In genomic region chr1:22747021-22747734, GRCh38 we compare ENCODE assay signal across 13 cellular contexts. TPM values are rescaled to one million over a fixed set of nuclear protein-coding genes. Genes with fewer than 3 reads are reported as not detected.
DNase-seq lines count a peak whose midpoint lies in the region; ATAC-seq and TF ChIP-seq lines count a peak whose summit lies in the region.
"Had no signal": no experiment of that assay in that cellular context is flagged by ENCODE, and none has a peak within 500 bp of the region (broad histone marks: within the 10 kb centered on the region; RNA-seq: fewer than 3 reads in every experiment).

No MANE protein-coding gene starts in this region.

- H3K4me3 ChIP-seq in PC-9: no peak overlapping the region
- H3K4me3 ChIP-seq: esophagus muscularis mucosa, thoracic aorta had no signal

- POLR2A ChIA-PET in PC-9 (lab: Charles Lee; ENCODE audit: unreplicated experiment): interaction anchor here (1.2 kb wide), 1 partner anchor 58 kb away, joined by 5 read pairs; no protein-coding TSS in a partner anchor

- no peaks in the 10 kb centered on the region for H4K20me1 ChIP-seq in PC-9 (ENCODE audit: insufficient read depth)

- no peak for ATAC-seq in GM19351 (IDR thresholded peaks at IDR 0.05; ENCODE audit: unreplicated experiment)
- ATAC-seq: left cardiac atrium had no signal

- no peak overlapping the region for H2AFZ ChIP-seq in PC-9

- DNase-seq in HCEC 1CT: peak; percentile 28
- peak; percentile 72 to 77 for DNase-seq in PC-9
- peak; percentile 26 for DNase-seq in epithelial cell of prostate (ENCODE audit: low read depth, low spot score)
- DNase-seq in renal cortical epithelial cell (ENCODE audit: low read depth): peak; percentile 98
- no peak for DNase-seq in KG1 (lab: John Stamatoyannopoulos, UW)
- DNase-seq in HUDEP-2 (lab: John Stamatoyannopoulos, UW; ENCODE audit: unreplicated experiment in 76 of 76): no peak
- DNase-seq: activated CD4-positive, CD25-positive, alpha-beta regulatory T cell; activated T-cell treated with anti-CD3 and anti-CD28 coated beads, Interleukin-2, amount 50 U/mL, for 24 hours; left cardiac atrium; NCI-H1436 treated with DMSO at 0.1 percent for 48 hours had no signal

- H3K79me2 ChIP-seq in PC-9 (ENCODE audit: low read depth): no peaks in the 10 kb centered on the region

- H3K27ac ChIP-seq in PC-9: peak overlapping the region; percentile 21
- no peak overlapping the region for H3K27ac ChIP-seq in epithelial cell of prostate
- H3K27ac ChIP-seq: esophagus muscularis mucosa, thoracic aorta had no signal

- H3K36me3 ChIP-seq in PC-9 (ENCODE audit: low read depth): no peaks in the 10 kb centered on the region
- H3K36me3 ChIP-seq: esophagus muscularis mucosa, thoracic aorta had no signal

- H3K9me2 ChIP-seq in PC-9 (ENCODE audit: insufficient read depth): no peaks in the 10 kb centered on the region

- peaks cover 62% of the 10 kb centered on the region for H3K4me1 ChIP-seq in PC-9 (replicated peaks; ENCODE audit: insufficient read depth)

- intact Hi-C loops in PC-9 (cut with micrococcal nuclease; ENCODE audit: unreplicated experiment): loop anchor here (5.0 kb wide), 1 partner anchor 35 kb away; the partner anchor contains the start of gene EPHB2

- H3K9me3 ChIP-seq in PC-9 (ENCODE audit: insufficient read depth, low read depth): no peaks in the 10 kb centered on the region
- H3K9me3 ChIP-seq: esophagus muscularis mucosa, thoracic aorta had no signal

- CTCF ChIA-PET in PC-9 (lab: Charles Lee): no interaction called here

- H3F3A ChIP-seq in PC-9 (ENCODE audit: insufficient read depth, low read depth): peaks cover 61% of the 10 kb centered on the region

- no peaks in the 10 kb centered on the region for H3K27me3 ChIP-seq in PC-9 (ENCODE audit: insufficient read depth, low read depth)

- peak overlapping the region; percentile 38 for H3K4me2 ChIP-seq in PC-9

- no TSS peak for BruUV-seq in PC-9 (replicated peaks; lab: Mats Ljungman, UMichigan)

- TF ChIP-seq CTCF in PC-9 (conservative IDR thresholded peaks at IDR 0.05): no peak

RNA-seq across cellular contexts. Expression of gene EPHB2, which starts 36.5 kb away (rescaled TPM):
- total RNA-seq in PC-9 (2021) (26.7 and 31.1 TPM in 2 replicates), renal cortical epithelial cell (136 and 159 TPM in 2 replicates)

Comparison
In these comparisons a context has a peak if more than half of its experiments do, and no peak if none do; other contexts are left out.
1. DNase-seq: peak in HCEC 1CT (single experiment), PC-9 (2 of 2), epithelial cell of prostate (single experiment) and renal cortical epithelial cell (single experiment); none in KG1 (single experiment) and HUDEP-2 (0 of 76).